8 cellular contexts compared by ENCODE assay signal in genomic region chr4:83456184-83456501, GRCh38. TPM values are rescaled to one million over a fixed set of nuclear protein-coding genes. Genes with fewer than 3 reads are reported as not detected.
DNase-seq lines count a peak whose midpoint lies in the region; ATAC-seq and TF ChIP-seq lines count a peak whose summit lies in the region.

No MANE protein-coding gene starts in this region.

- intact Hi-C loops in Caco-2 (cut with micrococcal nuclease; ENCODE audit: unreplicated experiment) (loop anchor here (1.0 to 2.0 kb wide), 2 partner anchors 29 to 184 kb away; partner anchors contain the start of gene ABRAXAS1), ovary (cut with DNase I) (loop anchor here in 2 of 4 donors (10.0 kb wide), 3 partner anchors 121 to 421 kb away; partner anchors contain the start of genes COPS4 (in 1 of the 2), COQ2 (in 1 of the 2) and HPSE (in 1 of the 2))

- 0 to 2% (median 0%) methylated on average over 7 of the region's 7 CpGs for WGBS in ovary, 3 donors

- no peaks in the 10 kb centered on the region for H3K4me1 Mint-ChIP-seq in Caco-2 (ENCODE audit: low read depth, unreplicated experiment)

- no peaks in the 10 kb centered on the region for H3K27me3 ChIP-seq in Caco-2 (replicated peaks; ENCODE audit: control insufficient read depth, insufficient read depth, low read length)
- H3K27me3 ChIP-seq in RWPE2 (ENCODE audit: insufficient read depth, poor library complexity, severe bottlenecking), result no peaks in the 10 kb centered on the region
- no peaks in the 10 kb centered on the region for H3K27me3 ChIP-seq in ovary

- H3K9me3 Mint-ChIP-seq in Caco-2 (ENCODE audit: unreplicated experiment), result no peaks in the 10 kb centered on the region

- H3K36me3 ChIP-seq in Caco-2 (ENCODE audit: control insufficient read depth, insufficient read depth, low read length) (no peaks in the 10 kb centered on the region), RWPE2 (ENCODE audit: low read depth) (peaks cover 59% of the 10 kb centered on the region), ovary (no peaks in the 10 kb centered on the region)

- no peaks in the 10 kb centered on the region for H3K9me3 ChIP-seq in Caco-2
- H3K9me3 ChIP-seq in RWPE2 (ENCODE audit: severe bottlenecking), result no peaks in the 10 kb centered on the region
- no peaks in the 10 kb centered on the region for H3K9me3 ChIP-seq in ovary

- H3K27ac ChIP-seq in RWPE2 (ENCODE audit: poor library complexity, severe bottlenecking), result peak overlapping the region; percentile 62
- H3K27ac ChIP-seq in ovary, result peak overlapping the region in 1 of 2 donors; percentile 97

- POLR2A ChIA-PET in Caco-2 (lab: Charles Lee), result no interaction called here

- peaks cover 53% of the 10 kb centered on the region for H3K36me3 Mint-ChIP-seq in Caco-2 (ENCODE audit: insufficient read depth, unreplicated experiment)

- peak overlapping the region; percentile 90 for H3K4me3 Mint-ChIP-seq in Caco-2 (ENCODE audit: unreplicated experiment)

- DNase-seq in Caco-2 (no peak), RWPE2 (ENCODE audit: low spot score) (no peak), erythroblast (lab: John Stamatoyannopoulos, UW) (no peak), ovary (no peak), NCI-H1436 treated with DMSO at 0.1 percent for 48 hours (lab: John Stamatoyannopoulos, UW) (no peak), HuH-7 (ENCODE audit: low spot score) (no peak)

- peak; percentile 44 for TF ChIP-seq POLR2A in erythroblast (IDR thresholded peaks at IDR 0.05; ENCODE audit: low read length)
- no peak for TF ChIP-seq POLR2A in ovary (IDR thresholded peaks at IDR 0.05)

- H3K4me1 ChIP-seq in Caco-2 (no peaks in the 10 kb centered on the region), RWPE2 (ENCODE audit: insufficient read depth, poor library complexity, severe bottlenecking) (peaks cover 4% of the 10 kb centered on the region), ovary (ENCODE audit: insufficient read depth) (peaks cover 7% of the 10 kb centered on the region)

- peak overlapping the region; percentile 92 for H3K27ac Mint-ChIP-seq in Caco-2 (ENCODE audit: unreplicated experiment)

- CTCF ChIA-PET in Caco-2 (lab: Charles Lee), result no interaction called here

- no peaks in the 10 kb centered on the region for H3K27me3 Mint-ChIP-seq in Caco-2 (ENCODE audit: insufficient read depth, unreplicated experiment)

- TF ChIP-seq CTCF in Caco-2 (IDR thresholded peaks at IDR 0.05; ENCODE audit: insufficient read depth in 1 of 2, low read depth in 1 of 2, low read length in 1 of 2, severe bottlenecking in 1 of 2, unreplicated experiment in 1 of 2) (no peak), RWPE2 (IDR thresholded peaks at IDR 0.05; ENCODE audit: poor library complexity, severe bottlenecking) (no peak), ovary (IDR thresholded peaks at IDR 0.05) (no peak)

- TF ChIP-seq EP300 in ovary (IDR thresholded peaks at IDR 0.05), result no peak

- H3K4me3 ChIP-seq in Caco-2 (ENCODE audit: low read depth, low read length) (peak overlapping the region; percentile 61), RWPE2 (ENCODE audit: severe bottlenecking) (peak overlapping the region; percentile 82), ovary (peak overlapping the region; percentile 84)

- no peak for ATAC-seq in RWPE2 (ENCODE audit: low read depth)
- ATAC-seq in HG03097 (IDR thresholded peaks at IDR 0.05; ENCODE audit: low FRiP score, unreplicated experiment), result no peak
- no peak for ATAC-seq in HG02973 (IDR thresholded peaks at IDR 0.05; ENCODE audit: unreplicated experiment)

- TSS peak; percentile 74 for BruUV-seq in Caco-2 (replicated peaks; lab: Mats Ljungman, UMichigan)

RNA-seq across cellular contexts. Expression of gene MRPS18C, which starts 0.3 kb away (rescaled TPM):
- total RNA-seq in Caco-2 (2022), result 68.7 and 74.1 TPM in 2 replicates
- 10 to 100 TPM; 13.0 to 47.5 (median 35.7) TPM for total RNA-seq in ovary
- 10 to 100 TPM; 18.5 to 46.5 TPM for polyA plus RNA-seq in ovary

RNA-seq across cellular contexts. Expression of gene HELQ, which starts 0.5 kb away (rescaled TPM):
- 10.6 and 11.6 TPM in 2 replicates for total RNA-seq in Caco-2 (2022)
- 10 to 100 TPM; 17.2 to 30.8 (median 22.7) TPM for total RNA-seq in ovary
- 10 to 100 TPM; 15.5 to 19.1 TPM for polyA plus RNA-seq in ovary

RNA-seq across cellular contexts. Expression of gene ABRAXAS1, which starts 28.8 kb away (rescaled TPM):
- 18.2 and 19.9 TPM in 2 replicates for total RNA-seq in Caco-2 (2022)
- 10 to 100 TPM; 14.5 to 43.1 (median 33.8) TPM for total RNA-seq in ovary
- 10 to 100 TPM; 23.5 to 25.7 TPM for polyA plus RNA-seq in ovary
